8 cellular contexts compared by ENCODE assay signal in the genomic region with DNA sequence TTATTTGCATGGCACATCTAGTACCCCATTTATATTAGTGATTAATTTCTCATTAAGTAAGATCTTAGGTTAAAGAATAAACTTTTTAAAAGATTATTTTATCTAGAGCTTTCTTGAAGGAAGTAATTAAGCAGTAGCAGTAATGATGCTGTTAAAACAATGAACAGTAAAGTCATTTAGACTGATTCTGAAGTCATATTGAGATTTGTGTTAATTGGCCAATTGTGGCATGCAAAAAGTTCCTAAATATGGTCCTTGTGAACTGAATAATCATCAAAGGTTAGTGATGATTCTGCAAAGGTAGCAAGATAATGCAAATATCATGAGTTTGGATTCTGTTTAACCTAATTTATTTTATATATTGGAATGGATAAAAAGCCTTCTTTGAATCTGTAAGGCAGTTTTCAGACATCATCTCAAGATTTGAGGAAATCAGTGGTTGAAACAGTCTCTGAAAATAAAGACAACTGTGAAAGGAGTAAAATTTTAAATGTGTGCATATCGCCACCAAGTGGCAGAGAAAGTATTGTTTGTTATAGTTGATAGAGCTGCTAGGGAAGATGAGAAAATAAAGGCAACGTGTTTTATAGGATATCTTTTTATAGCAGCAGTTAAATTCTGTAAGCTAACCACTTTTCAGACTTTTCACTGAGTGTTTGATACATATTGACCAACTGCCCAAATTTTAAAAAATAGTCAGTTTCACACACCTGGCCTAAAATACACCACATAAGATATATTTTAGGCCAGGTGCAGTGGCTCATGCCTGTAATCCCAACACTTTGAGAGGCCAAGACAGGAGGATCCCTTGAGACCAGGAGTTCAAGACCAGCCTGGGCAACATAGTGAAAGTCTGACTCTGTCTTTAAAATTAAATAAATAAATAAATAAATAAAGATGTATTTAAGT.
A peak's percentile ranks its signal among the peaks of the same experiment; 100 is the strongest.
DNase-seq lines count a peak whose midpoint lies in the region; ATAC-seq and TF ChIP-seq lines count a peak whose summit lies in the region.

No MANE protein-coding gene starts in this region.

- peak; percentile 57 for TF ChIP-seq CTCF in WTC11 (IDR thresholded peaks at IDR 0.05)
- TF ChIP-seq CTCF in heart right ventricle (IDR thresholded peaks at IDR 0.05): peak; percentile 38 to 79 (median 70)

- 4 to 7% methylated on average over 2 of the region's 2 CpGs for WGBS in heart right ventricle, 2 donors

- POLR2A ChIA-PET in WTC11 (lab: Charles Lee): interaction anchor here (0.7 kb wide), 1 partner anchor 48 kb away, joined by 4 read pairs; no protein-coding TSS in a partner anchor

- H3K36me3 Mint-ChIP-seq in WTC11: peaks cover 38% of the 10 kb centered on the region

- H3K9me3 Mint-ChIP-seq in WTC11: peaks cover 10% of the 10 kb centered on the region

- intact Hi-C loops in heart right ventricle (cut with DNase I): loop anchor here in 9 of 10 donors (1.0 to 10.0 kb wide), 15 partner anchors 78 to 966 kb away; partner anchors contain the start of gene RBPJ (in 1 of the 9)
- intact Hi-C loops in sciatic nerve (cut with DNase I): loop anchor here (10.0 kb wide), 2 partner anchors 386 to 426 kb away; no protein-coding TSS in a partner anchor

- H3K4me1 Mint-ChIP-seq in WTC11: peaks cover 51% of the 10 kb centered on the region

- H3K27ac Mint-ChIP-seq in WTC11: no peak overlapping the region

- H3K4me1 ChIP-seq in heart right ventricle: peaks cover 4 to 29% (median 17%) of the 10 kb centered on the region in 9 donors

- no peaks in the 10 kb centered on the region for H3K27me3 Mint-ChIP-seq in WTC11 (ENCODE audit: low read depth)

- H3K9me3 ChIP-seq in heart right ventricle: peaks cover 0 to 16% (median 11%) of the 10 kb centered on the region in 11 donors

- H3K27ac ChIP-seq in heart right ventricle: no peak overlapping the region

- DNase-seq in AG08395 (ENCODE audit: low spot score) (peak; percentile 49), GF-D8 (lab: John Stamatoyannopoulos, UW) (peak; percentile 32), NCI-H2196 (lab: John Stamatoyannopoulos, UW; ENCODE audit: unreplicated experiment) (peak; percentile 68), WTC11 (ENCODE audit: low spot score) (no peak), heart right ventricle (peak in 1 of 2 donors; percentile 63), sciatic nerve (ENCODE audit: low spot score) (no peak)

- H3K36me3 ChIP-seq in heart right ventricle: peaks cover 0 to 62% (median 16%) of the 10 kb centered on the region in 9 donors

- H3K4me3 Mint-ChIP-seq in WTC11: no peak overlapping the region

- CTCF ChIA-PET in WTC11 (lab: Charles Lee): interaction anchor here (0.6 to 4.3 kb wide), 19 partner anchors 9 to 381 kb away, joined by 3 to 37 read pairs (median 4); no protein-coding TSS in a partner anchor

- peak; percentile 63 for ATAC-seq in HG02798 (IDR thresholded peaks at IDR 0.05; ENCODE audit: poor library complexity, unreplicated experiment)
- ATAC-seq in WTC11: no peak; the same call in 1 of the 2 replicates
- peak in 4 of 8 donors; percentile 34 to 71 (median 56) for ATAC-seq in heart right ventricle
- peak; percentile 76 for ATAC-seq in sciatic nerve
- no peak for ATAC-seq in GM21737 (IDR thresholded peaks at IDR 0.05; ENCODE audit: unreplicated experiment)

- no peaks in the 10 kb centered on the region for H3K27me3 ChIP-seq in heart right ventricle

- no peak overlapping the region for H3K4me3 ChIP-seq in heart right ventricle

TF ChIP-seq in WTC11, 78 proteins besides CTCF, POLR2A, EP300 and RAD21:
- no peak for TF ChIP-seq STAT6 (CRISPR knock-in tag; conservative IDR thresholded peaks at IDR 0.05; ENCODE audit: low read depth)
- no peak for TF ChIP-seq CREB1 (CRISPR knock-in tag; IDR thresholded peaks at IDR 0.05)
- TF ChIP-seq MXD4 (CRISPR knock-in tag; IDR thresholded peaks at IDR 0.05; ENCODE audit: borderline replicate concordance): no peak
- no peak for TF ChIP-seq TEAD1 (CRISPR knock-in tag; IDR thresholded peaks at IDR 0.05)
- no peak for TF ChIP-seq JUN (CRISPR knock-in tag; IDR thresholded peaks at IDR 0.05)
- TF ChIP-seq, protein P1, sequence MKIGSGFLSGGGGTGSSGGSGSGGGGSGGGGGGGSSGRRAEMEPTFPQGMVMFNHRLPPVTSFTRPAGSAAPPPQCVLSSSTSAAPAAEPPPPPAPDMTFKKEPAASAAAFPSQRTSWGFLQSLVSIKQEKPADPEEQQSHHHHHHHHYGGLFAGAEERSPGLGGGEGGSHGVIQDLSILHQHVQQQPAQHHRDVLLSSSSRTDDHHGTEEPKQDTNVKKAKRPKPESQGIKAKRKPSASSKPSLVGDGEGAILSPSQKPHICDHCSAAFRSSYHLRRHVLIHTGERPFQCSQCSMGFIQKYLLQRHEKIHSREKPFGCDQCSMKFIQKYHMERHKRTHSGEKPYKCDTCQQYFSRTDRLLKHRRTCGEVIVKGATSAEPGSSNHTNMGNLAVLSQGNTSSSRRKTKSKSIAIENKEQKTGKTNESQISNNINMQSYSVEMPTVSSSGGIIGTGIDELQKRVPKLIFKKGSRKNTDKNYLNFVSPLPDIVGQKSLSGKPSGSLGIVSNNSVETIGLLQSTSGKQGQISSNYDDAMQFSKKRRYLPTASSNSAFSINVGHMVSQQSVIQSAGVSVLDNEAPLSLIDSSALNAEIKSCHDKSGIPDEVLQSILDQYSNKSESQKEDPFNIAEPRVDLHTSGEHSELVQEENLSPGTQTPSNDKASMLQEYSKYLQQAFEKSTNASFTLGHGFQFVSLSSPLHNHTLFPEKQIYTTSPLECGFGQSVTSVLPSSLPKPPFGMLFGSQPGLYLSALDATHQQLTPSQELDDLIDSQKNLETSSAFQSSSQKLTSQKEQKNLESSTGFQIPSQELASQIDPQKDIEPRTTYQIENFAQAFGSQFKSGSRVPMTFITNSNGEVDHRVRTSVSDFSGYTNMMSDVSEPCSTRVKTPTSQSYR (CRISPR knock-in tag; IDR thresholded peaks at IDR 0.05): no peak
- TF ChIP-seq NFATC4 (CRISPR knock-in tag; IDR thresholded peaks at IDR 0.05): no peak
- TF ChIP-seq ZNF671 (CRISPR knock-in tag; IDR thresholded peaks at IDR 0.05): no peak
- TF ChIP-seq FOXJ3 (CRISPR knock-in tag; IDR thresholded peaks at IDR 0.05; ENCODE audit: borderline replicate concordance): no peak
- no peak for TF ChIP-seq GTF2I (CRISPR knock-in tag; conservative IDR thresholded peaks at IDR 0.05)
- TF ChIP-seq PRRX2 (CRISPR knock-in tag; IDR thresholded peaks at IDR 0.05): no peak
- TF ChIP-seq ZNF263 (CRISPR knock-in tag; IDR thresholded peaks at IDR 0.05; ENCODE audit: low read depth): no peak
- TF ChIP-seq, protein P2, sequence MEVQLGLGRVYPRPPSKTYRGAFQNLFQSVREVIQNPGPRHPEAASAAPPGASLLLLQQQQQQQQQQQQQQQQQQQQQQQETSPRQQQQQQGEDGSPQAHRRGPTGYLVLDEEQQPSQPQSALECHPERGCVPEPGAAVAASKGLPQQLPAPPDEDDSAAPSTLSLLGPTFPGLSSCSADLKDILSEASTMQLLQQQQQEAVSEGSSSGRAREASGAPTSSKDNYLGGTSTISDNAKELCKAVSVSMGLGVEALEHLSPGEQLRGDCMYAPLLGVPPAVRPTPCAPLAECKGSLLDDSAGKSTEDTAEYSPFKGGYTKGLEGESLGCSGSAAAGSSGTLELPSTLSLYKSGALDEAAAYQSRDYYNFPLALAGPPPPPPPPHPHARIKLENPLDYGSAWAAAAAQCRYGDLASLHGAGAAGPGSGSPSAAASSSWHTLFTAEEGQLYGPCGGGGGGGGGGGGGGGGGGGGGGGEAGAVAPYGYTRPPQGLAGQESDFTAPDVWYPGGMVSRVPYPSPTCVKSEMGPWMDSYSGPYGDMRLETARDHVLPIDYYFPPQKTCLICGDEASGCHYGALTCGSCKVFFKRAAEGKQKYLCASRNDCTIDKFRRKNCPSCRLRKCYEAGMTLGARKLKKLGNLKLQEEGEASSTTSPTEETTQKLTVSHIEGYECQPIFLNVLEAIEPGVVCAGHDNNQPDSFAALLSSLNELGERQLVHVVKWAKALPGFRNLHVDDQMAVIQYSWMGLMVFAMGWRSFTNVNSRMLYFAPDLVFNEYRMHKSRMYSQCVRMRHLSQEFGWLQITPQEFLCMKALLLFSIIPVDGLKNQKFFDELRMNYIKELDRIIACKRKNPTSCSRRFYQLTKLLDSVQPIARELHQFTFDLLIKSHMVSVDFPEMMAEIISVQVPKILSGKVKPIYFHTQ (CRISPR knock-in tag; IDR thresholded peaks at IDR 0.05): no peak
- TF ChIP-seq ATF2 (CRISPR knock-in tag; IDR thresholded peaks at IDR 0.05; ENCODE audit: borderline replicate concordance, low read depth): no peak

Comparison
In these comparisons a context has a peak if more than half of its experiments do, and no peak if none do; other contexts are left out.
1. DNase-seq: peak in AG08395 (single experiment), GF-D8 (single experiment) and NCI-H2196 (single experiment); none in WTC11 (single experiment) and sciatic nerve (single experiment).
2. ATAC-seq: peak in HG02798 (single experiment) and sciatic nerve (single experiment); none in WTC11 (single experiment) and GM21737 (single experiment).